In the genomic region with DNA sequence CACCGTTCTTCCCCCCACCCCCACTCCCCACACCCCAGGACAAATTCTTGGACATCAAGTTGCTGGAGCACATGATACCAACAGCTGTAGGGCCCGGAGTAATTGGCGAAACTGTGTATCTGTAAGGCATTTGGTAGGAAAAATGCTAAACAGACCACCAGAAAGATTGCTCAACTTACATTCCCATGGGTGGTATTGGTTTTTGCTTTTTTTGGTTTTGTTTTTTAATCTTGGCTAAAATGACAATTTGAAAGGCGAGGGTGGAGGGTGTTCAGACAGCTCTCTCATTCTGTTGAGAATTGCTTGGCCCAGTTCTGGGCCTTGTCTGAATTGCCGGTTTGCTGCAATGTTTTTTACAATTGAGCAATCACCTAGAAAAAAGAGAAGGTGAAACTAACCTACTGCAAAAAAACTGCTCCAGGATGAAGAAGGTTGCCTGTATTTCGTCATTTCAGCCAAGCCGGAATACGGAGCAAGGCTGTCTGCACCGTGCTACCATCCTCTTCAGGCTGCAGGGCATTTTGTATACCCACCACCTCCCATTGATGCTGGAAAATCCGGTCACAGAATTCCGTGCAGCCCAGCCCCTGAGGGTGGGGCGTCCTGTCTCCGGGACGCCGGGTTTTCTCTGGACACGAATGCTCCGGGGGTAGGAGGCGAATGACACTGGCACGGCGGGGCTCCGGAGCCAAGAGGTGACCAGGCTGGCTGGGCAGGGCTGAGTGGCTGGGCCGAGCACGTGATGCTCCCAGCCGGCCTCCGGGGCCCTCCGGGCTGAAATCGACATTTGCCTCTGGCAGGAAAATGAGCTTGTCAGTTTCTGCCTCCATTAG, we compare ENCODE assay signal across 1 cellular context.
TF ChIP-seq lines count a peak whose summit lies in the region.

A gene (plus strand): TSS at position 777 of the 833 bp plus-strand sequence. CDS start 28,058 bp downstream, outside the sequence.

TF ChIP-seq in IMR-90, 13 proteins besides CTCF, POLR2A, EP300 and RAD21:
- TF ChIP-seq, protein P1, sequence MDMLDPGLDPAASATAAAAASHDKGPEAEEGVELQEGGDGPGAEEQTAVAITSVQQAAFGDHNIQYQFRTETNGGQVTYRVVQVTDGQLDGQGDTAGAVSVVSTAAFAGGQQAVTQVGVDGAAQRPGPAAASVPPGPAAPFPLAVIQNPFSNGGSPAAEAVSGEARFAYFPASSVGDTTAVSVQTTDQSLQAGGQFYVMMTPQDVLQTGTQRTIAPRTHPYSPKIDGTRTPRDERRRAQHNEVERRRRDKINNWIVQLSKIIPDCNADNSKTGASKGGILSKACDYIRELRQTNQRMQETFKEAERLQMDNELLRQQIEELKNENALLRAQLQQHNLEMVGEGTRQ (IDR thresholded peaks at IDR 0.05; ENCODE audit: low read depth, low read length), result peak; percentile 78
- TF ChIP-seq BHLHE40 (IDR thresholded peaks at IDR 0.05; ENCODE audit: low read depth, low read length), result no peak
